ENCODE assay signal across 15 cellular contexts in the genomic region with DNA sequence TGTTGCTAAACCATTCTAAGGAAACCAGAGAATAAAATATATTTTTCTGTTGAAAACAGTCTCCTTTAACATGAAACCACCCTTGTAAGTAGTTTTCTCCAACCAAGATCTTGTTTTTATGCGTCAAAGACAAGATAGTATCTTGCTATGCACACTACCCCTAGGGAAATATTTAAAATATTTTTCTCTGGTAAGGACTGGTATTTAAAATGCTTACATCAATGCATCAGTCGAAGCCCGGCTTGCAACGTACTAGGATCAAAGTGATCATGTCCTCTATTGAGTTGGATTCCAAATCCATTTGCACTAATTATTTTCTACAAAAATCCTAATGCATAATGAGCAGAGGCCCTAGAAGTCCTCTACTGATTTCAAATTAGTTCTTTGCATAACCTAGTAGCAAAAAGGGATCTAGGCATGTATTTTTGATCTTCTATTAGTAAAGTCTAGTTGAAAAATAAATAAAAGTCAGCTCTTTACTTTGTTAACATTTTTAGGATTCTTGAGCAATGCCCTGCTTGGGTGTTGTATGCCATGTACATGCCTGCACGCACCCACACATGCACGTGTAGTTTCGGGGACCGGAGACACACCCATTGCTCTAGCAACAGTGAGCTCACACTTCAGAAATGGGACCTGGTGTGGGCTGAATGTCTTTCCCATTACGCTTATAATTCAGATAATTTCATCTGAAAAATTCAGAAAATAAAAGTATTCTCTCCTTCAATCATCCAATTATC.
"Had no signal": no experiment of that assay in that cellular context is flagged by ENCODE, and none has a peak within 500 bp of the region (broad histone marks: within the 10 kb centered on the region; RNA-seq: fewer than 3 reads in every experiment).

No MANE protein-coding gene starts in this region.

- H3K36me3 ChIP-seq: adrenal gland, colonic mucosa, gastrocnemius medialis, pancreas, upper lobe of left lung had no signal

- H3K4me1 ChIP-seq: colonic mucosa, gastrocnemius medialis, pancreas, upper lobe of left lung had no signal

- ATAC-seq: gastrocnemius medialis; left colon; pancreas; stimulated activated memory B cell treated with anti-CD40 and anti-IgM and Interleukin-4, amounts not matched to agents 10 μg/mL and 1 μg/mL and 100 μg/mL, for 72 hours had no signal

- H3K27me3 ChIP-seq: adrenal gland, colonic mucosa, gastrocnemius medialis, pancreas, upper lobe of left lung had no signal

- H3K27ac ChIP-seq: adrenal gland, colonic mucosa, gastrocnemius medialis, pancreas, SK-N-MC, upper lobe of left lung, VCaP had no signal

- H3K4me3 ChIP-seq: adrenal gland, colonic mucosa, gastrocnemius medialis, lung, pancreas, SK-N-MC, upper lobe of left lung had no signal

- DNase-seq: activated CD4-positive, alpha-beta T cell treated with anti-CD3 and anti-CD28 coated beads for 1 hour; activated CD4-positive, alpha-beta T cell treated with anti-CD3 and anti-CD28 coated beads, Interleukin-2, amount 50 U/mL, for 4 hours; activated T-cell treated with anti-CD3 and anti-CD28 coated beads, Interleukin-2, amount 50 U/mL, for 24 hours; central memory CD4-positive, alpha-beta T cell; colonic mucosa; gastrocnemius medialis; left colon; pancreas; stimulated activated CD4-positive, alpha-beta T cell treated with anti-CD3 and anti-CD28 coated beads, Interleukin-2, amount 100 ng/mL, for 48 hours; upper lobe of left lung had no signal

- FAIRE-seq: pancreas had no signal

- H3K9me3 ChIP-seq: adrenal gland, colonic mucosa, gastrocnemius medialis, pancreas, upper lobe of left lung had no signal
